Comparison of ENCODE assay signal across 8 cellular contexts in the genomic region with DNA sequence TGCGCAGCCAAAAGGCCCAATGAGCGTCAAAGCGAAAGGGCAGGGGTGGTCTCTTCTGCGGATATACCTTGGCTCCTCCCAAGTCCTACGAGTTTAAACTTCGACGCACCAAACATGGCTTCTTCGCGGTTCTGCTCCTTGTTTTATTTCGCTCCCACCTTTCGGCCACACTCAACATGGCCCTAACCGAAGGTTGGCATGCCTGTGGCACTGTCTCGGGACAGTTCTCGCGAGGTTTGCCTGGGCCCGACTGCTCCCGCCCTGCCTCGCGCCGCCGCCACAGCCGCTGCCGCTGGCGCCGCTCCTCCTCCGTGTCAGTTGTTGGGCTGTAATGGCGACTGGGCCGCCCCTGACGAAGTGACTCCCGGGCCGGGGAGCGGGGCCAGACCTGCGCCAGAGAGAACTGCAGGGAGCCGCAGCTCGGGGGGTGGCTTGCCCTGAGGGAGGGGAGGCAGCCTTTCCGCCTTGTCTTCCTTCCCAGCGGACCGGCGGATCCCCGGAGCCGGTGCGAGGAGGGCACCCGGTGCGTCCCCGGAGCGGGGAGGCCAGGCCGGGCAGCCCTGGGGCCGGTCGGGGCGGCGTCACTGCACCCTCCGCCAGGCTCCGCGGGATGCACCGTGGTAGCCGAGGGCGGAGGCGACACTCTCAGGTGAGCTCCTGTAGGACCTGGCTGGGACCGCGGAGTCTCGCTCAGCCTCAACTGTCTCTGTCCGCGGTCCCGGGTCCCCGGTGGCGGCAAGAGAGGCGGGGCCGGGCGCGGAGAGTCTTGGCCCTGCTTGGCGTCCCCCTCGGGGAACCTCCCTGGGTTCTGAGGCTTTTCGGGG. TPM values are rescaled to one million over a fixed set of nuclear protein-coding genes. Genes with fewer than 3 reads are reported as not detected.
DNase-seq lines count a peak whose midpoint lies in the region; ATAC-seq, FAIRE-seq and TF ChIP-seq lines count a peak whose summit lies in the region.

TSS of gene CEP350 (plus strand) at position 317 of the 824 bp plus-strand sequence. CDS start 31,372 bp downstream, outside the sequence.

- no peak for TF ChIP-seq CTCF in BE2C (IDR thresholded peaks at IDR 0.05; ENCODE audit: low read depth, low read length)

- peak within 1 kb of the TSS; percentile 88 for H3K4me3 ChIP-seq in BE2C (ENCODE audit: low read depth, low read length)

- H3K9me3 ChIP-seq in BE2C: no peaks in the 10 kb centered on the region

- DNase-seq in BE2C: peak; percentile 99
- DNase-seq in GM19240 (ENCODE audit: insufficient read length, low spot score): peak; percentile 41
- DNase-seq in NCI-H526 (lab: John Stamatoyannopoulos, UW): peak; percentile 100
- peak; percentile 98 for DNase-seq in activated CD4-positive, alpha-beta T cell treated with anti-CD3 and anti-CD28 coated beads for 48 hours
- peak; percentile 99 for DNase-seq in kidney glomerular epithelial cell (lab: John Stamatoyannopoulos, UW)
- peak; percentile 92 for DNase-seq in stimulated activated CD4-positive, alpha-beta T cell treated with anti-CD3 and anti-CD28 coated beads, Interleukin-1b, Interleukin-23, amount 100 ng/mL, for 1 hour (ENCODE audit: low read depth in 2 of 2)

- no peaks in the 10 kb centered on the region for H3K27me3 ChIP-seq in BE2C

- no peaks in the 10 kb centered on the region for H3K36me3 ChIP-seq in BE2C

- H3K4me1 ChIP-seq in BE2C: no peaks in the 10 kb centered on the region

- peak; percentile 93 for ATAC-seq in HG03460 (IDR thresholded peaks at IDR 0.05; ENCODE audit: unreplicated experiment)

- FAIRE-seq in colon (lab: Jason Lieb, UNC): peak; percentile 45

RNA-seq across cellular contexts. Expression of gene CEP350, which starts in this region (rescaled TPM):
- 13.2 TPM for polyA plus RNA-seq in BE2C (2012; ENCODE audit: insufficient read depth, insufficient read length, low read depth)

Comparison
In these comparisons a context has a peak if more than half of its experiments do, and no peak if none do; other contexts are left out.
1. Peak in every context shown above with its lines: DNase-seq, ATAC-seq and H3K4me3 ChIP-seq.
2. DNase-seq: peak in every context shown above with its lines; median percentile 100 in NCI-H526; 99 in BE2C; 99 in kidney glomerular epithelial cell; 98 in activated CD4-positive, alpha-beta T cell treated with anti-CD3 and anti-CD28 coated beads for 48 hours; 92 in stimulated activated CD4-positive, alpha-beta T cell treated with anti-CD3 and anti-CD28 coated beads, Interleukin-1b, Interleukin-23, amount 100 ng/mL, for 1 hour; 41 in GM19240.